In the genomic region with DNA sequence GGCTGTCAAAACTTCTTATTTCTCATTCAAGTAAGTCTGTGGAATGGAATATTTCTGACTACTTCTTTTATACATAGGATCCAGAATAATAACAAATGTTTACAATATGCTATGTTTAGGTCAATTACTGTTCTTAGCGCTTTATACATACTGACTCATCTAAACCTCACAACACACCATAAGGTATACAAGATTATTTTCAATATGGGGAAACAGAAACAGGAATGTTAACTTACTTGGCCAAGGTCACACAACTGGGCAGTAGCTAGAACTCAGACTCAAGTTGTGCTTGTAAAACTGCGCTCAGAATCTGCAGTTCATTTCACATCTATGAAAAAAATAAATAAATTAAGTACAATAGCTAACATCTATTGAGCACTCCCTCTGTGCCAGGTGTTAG, we compare ENCODE assay signal across 31 cellular contexts.
"Had no signal": no experiment of that assay in that cellular context is flagged by ENCODE, and none has a peak within 500 bp of the region (broad histone marks: within the 10 kb centered on the region; RNA-seq: fewer than 3 reads in every experiment).

No MANE protein-coding gene starts in this region.

- H3K4me1 ChIP-seq: adrenal gland, body of pancreas, breast epithelium had no signal

- H3K36me3 ChIP-seq: adrenal gland, brain microvascular endothelial cell, breast epithelium had no signal

- H3K9me3 ChIP-seq: adrenal gland, body of pancreas, breast epithelium had no signal

- H3K27me3 ChIP-seq: adrenal gland, body of pancreas, brain microvascular endothelial cell, breast epithelium had no signal

- H3K4me3 ChIP-seq: adrenal gland, body of pancreas, breast epithelium had no signal

- H3K27ac ChIP-seq: adrenal gland, body of pancreas, brain microvascular endothelial cell, breast epithelium, VCaP had no signal

- DNase-seq: activated B cell treated with CpG ODN at 0.5 μM for 24 hours; activated CD4-positive, alpha-beta memory T cell treated with anti-CD3 and anti-CD28 coated beads for 36 hours; activated CD4-positive, alpha-beta T cell treated with anti-CD3 and anti-CD28 coated beads for 4 hours; activated CD4-positive, alpha-beta T cell treated with anti-CD3 and anti-CD28 coated beads, Interleukin-2, amount 10 ng/mL, durations not matched to agents 24 days and 14 days; activated CD4-positive, alpha-beta T cell treated with anti-CD3 and anti-CD28 coated beads, Interleukin-2, amount 50 U/mL, for 1 hour; activated CD4-positive, alpha-beta T cell treated with anti-CD3 and anti-CD28 coated beads, Interleukin-2, amount 50 U/mL, for 4 hours; activated CD4-positive, CD25-positive, alpha-beta regulatory T cell treated with anti-CD3 and anti-CD28 coated beads, Interleukin-2, amount 50 U/mL, for 72 hours; activated CD8-positive, alpha-beta memory T cell treated with anti-CD3 and anti-CD28 coated beads, Interleukin-2, amount 50 U/mL, for 4 hours; activated CD8-positive, alpha-beta T cell treated with anti-CD3 and anti-CD28 coated beads for 36 hours; activated effector memory CD4-positive, alpha-beta T cell treated with anti-CD3 and anti-CD28 coated beads, Interleukin-2, amount 50 U/mL, for 16 hours; activated gamma-delta T cell treated with Interleukin-2 at 50 U/mL for 16 hours; activated naive CD4-positive, alpha-beta T cell; activated naive CD4-positive, alpha-beta T cell treated with anti-CD3 and anti-CD28 coated beads for 36 hours; activated naive CD4-positive, alpha-beta T cell treated with anti-CD3 and anti-CD28 coated beads, Interleukin-2, amount 50 U/mL, for 16 hours; activated naive CD8-positive, alpha-beta T cell treated with anti-CD3 and anti-CD28 coated beads for 36 hours; activated T-cell treated with anti-CD3 and anti-CD28 coated beads for 4 hours; activated T-cell treated with anti-CD3 and anti-CD28 coated beads, Interleukin-2, amount 50 U/mL, for 1 hour; activated T-cell treated with anti-CD3 and anti-CD28 coated beads, Interleukin-2, amount 50 U/mL, for 4 hours; activated T-cell treated with anti-CD3 and anti-CD28 coated beads, Interleukin-2, amount 50 U/mL, for 72 hours; adrenal gland; amniotic stem cell; aorta; body of pancreas; brain microvascular endothelial cell; central memory CD4-positive, alpha-beta T cell; T-cell; T-helper 2 cell; T-helper 9 cell had no signal

- FAIRE-seq: TTC549 had no signal
